ENCODE assay signal across 34 cellular contexts in genomic region chr1:68340951-68341350, GRCh38.
"Had no signal": no experiment of that assay in that cellular context is flagged by ENCODE, and none has a peak within 500 bp of the region (broad histone marks: within the 10 kb centered on the region; RNA-seq: fewer than 3 reads in every experiment).

No MANE protein-coding gene starts in this region.

- DNase-seq: activated effector memory CD4-positive, alpha-beta T cell treated with anti-CD3 and anti-CD28 coated beads, Interleukin-2, amount 50 U/mL, for 16 hours; activated effector memory CD4-positive, alpha-beta T cell treated with Interleukin-2 at 50 U/mL for 16 hours; activated gamma-delta T cell; activated gamma-delta T cell treated with Interleukin-2 at 50 U/mL for 16 hours; activated naive CD4-positive, alpha-beta T cell; activated naive CD4-positive, alpha-beta T cell treated with anti-CD3 and anti-CD28 coated beads for 36 hours; activated naive CD4-positive, alpha-beta T cell treated with anti-CD3 and anti-CD28 coated beads, Interleukin-2, amount 10 ng/mL, durations not matched to agents 7 days and 5 days; activated naive CD4-positive, alpha-beta T cell treated with anti-CD3 and anti-CD28 coated beads, Interleukin-2, amount 50 U/mL, for 16 hours; activated naive CD4-positive, alpha-beta T cell treated with Interleukin-2 at 50 U/mL for 16 hours; activated naive CD8-positive, alpha-beta T cell treated with anti-CD3 and anti-CD28 coated beads for 36 hours; activated naive CD8-positive, alpha-beta T cell treated with anti-CD3 and anti-CD28 coated beads, Interleukin-2, amount 10 ng/mL, durations not matched to agents 7 days and 5 days; activated naive CD8-positive, alpha-beta T cell treated with anti-CD3 and anti-CD28 coated beads, Interleukin-2, amount 50 U/mL, for 24 hours; activated T-cell treated with anti-CD3 and anti-CD28 coated beads, Interleukin-2, amount 50 U/mL, for 1 hour; activated T-cell treated with anti-CD3 and anti-CD28 coated beads, Interleukin-2, amount 50 U/mL, for 24 hours; activated T-cell treated with anti-CD3 and anti-CD28 coated beads, Interleukin-2, amount 50 U/mL, for 4 hours; activated T-cell treated with anti-CD3 and anti-CD28 coated beads, Interleukin-2, amount 50 U/mL, for 48 hours; activated T-cell treated with anti-CD3 and anti-CD28 coated beads, Interleukin-2, amount 50 U/mL, for 72 hours; adrenal gland; amniotic stem cell; amygdala; anterior cingulate cortex; aorta; body of pancreas; brain microvascular endothelial cell; caudate nucleus; central memory CD4-positive, alpha-beta T cell; cerebellar nuclear complex had no signal

- ATAC-seq: activated naive CD4-positive, alpha-beta T cell treated with anti-CD3 and anti-CD28 coated beads, Interleukin-2, amount 50 U/mL, for 72 hours; activated naive CD8-positive, alpha-beta T cell treated with anti-CD3 and anti-CD28 coated beads, Interleukin-2, amount 50 U/mL, for 24 hours; activated T-cell treated with anti-CD3 and anti-CD28 coated beads, Interleukin-2, amount 50 U/mL, for 4 hours; activated T-cell treated with anti-CD3 and anti-CD28 coated beads, Interleukin-2, amount 50 U/mL, for 72 hours; activated T-helper 17 cell treated with anti-CD3 and anti-CD28 coated beads, Interleukin-2, amount 50 U/mL, for 72 hours; body of pancreas had no signal

- H3K4me3 ChIP-seq: adrenal gland, ascending aorta, body of pancreas, breast epithelium, cardiac muscle cell had no signal

- FAIRE-seq: astrocyte, bronchial epithelial cell had no signal

- H3K27ac ChIP-seq: adrenal gland, ascending aorta, body of pancreas, brain microvascular endothelial cell, breast epithelium, cardiac muscle cell had no signal
